10 cellular contexts compared by ENCODE assay signal in the genomic region with DNA sequence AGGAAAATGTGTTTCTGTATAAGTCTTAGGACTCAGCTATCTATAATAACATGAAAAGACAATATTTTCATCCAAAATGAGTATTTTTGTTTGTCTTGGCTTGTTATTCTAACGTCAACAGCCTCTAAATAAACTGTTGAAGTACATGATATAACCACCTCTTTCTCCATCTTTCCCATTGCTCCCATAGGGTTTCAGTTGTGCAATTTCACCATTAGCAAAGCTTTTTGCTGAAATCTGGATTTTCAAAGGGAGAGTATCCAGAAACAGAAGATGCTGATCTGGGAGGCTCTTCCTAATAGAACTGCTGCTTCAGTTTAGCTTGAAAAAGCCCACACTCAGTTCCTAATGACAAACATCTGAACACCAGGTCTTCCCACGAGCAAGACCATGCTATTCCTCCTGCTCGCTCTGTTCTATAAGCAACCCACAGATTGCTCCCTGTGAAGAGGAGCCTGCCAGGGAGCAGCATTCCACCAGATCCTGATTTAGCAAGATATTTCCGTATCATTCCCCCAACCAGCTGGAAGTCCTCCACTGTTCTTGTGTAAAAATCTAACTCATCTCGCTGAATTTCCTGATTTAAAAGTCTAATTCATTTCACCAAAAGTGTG. TPM values are rescaled to one million over a fixed set of nuclear protein-coding genes. Genes with fewer than 3 reads are reported as not detected.
A peak's percentile ranks its signal among the peaks of the same experiment; 100 is the strongest.
DNase-seq lines count a peak whose midpoint lies in the region; ATAC-seq and TF ChIP-seq lines count a peak whose summit lies in the region.
"Not testable (repeated sequence)": the region's sequence is repeated elsewhere in the genome, so short reads cannot be mapped to it uniquely, and the experiment has no call there.
"Had no signal": no experiment of that assay in that cellular context is flagged by ENCODE, and none has a peak within 500 bp of the region (broad histone marks: within the 10 kb centered on the region; RNA-seq: fewer than 3 reads in every experiment).

No MANE protein-coding gene starts in this region.

- H3K9me3 ChIP-seq in osteoblast (ENCODE audit: low read depth, low read length); upper lobe of right lung: not testable (repeated sequence)

- DNase-seq in HCEC 1CT = peak; percentile 2
- DNase-seq in choroid plexus epithelial cell (ENCODE audit: low read depth) = peak; percentile 33
- peak; percentile 57 for DNase-seq in fibroblast of mammary gland (ENCODE audit: low read depth)
- DNase-seq in head of caudate nucleus = peak in 37 of 42 donors; percentile 12 to 89 (median 56)
- peak; percentile 70 for DNase-seq in inferior parietal cortex (ENCODE audit: extremely low spot score)
- DNase-seq in osteoblast (ENCODE audit: insufficient read length, low spot score, missing footprints); upper lobe of right lung: not testable (repeated sequence)

- peak overlapping the region; percentile 39 for H3K4me2 ChIP-seq in osteoblast (ENCODE audit: insufficient read depth, low read length)

- intact Hi-C loops in head of caudate nucleus (cut with DNase I); upper lobe of right lung (cut with DNase I): not testable (repeated sequence)

- H2AFZ ChIP-seq in osteoblast (ENCODE audit: low read length) = peak overlapping the region; percentile 81

- not testable (repeated sequence) for H3K4me1 ChIP-seq in osteoblast (ENCODE audit: insufficient read depth, low read length); upper lobe of right lung

- not testable (repeated sequence) for H3K36me3 ChIP-seq in osteoblast (ENCODE audit: insufficient read depth, low read length); upper lobe of right lung

- H3K27ac ChIP-seq in osteoblast (ENCODE audit: low read depth, low read length); upper lobe of right lung: not testable (repeated sequence)

- H4K20me1 ChIP-seq in osteoblast (ENCODE audit: insufficient read depth, low read length) = not testable (repeated sequence)

- not testable (repeated sequence) for H3K27me3 ChIP-seq in osteoblast (ENCODE audit: insufficient read depth, low read length); upper lobe of right lung

- TF ChIP-seq CTCF in choroid plexus epithelial cell (conservative IDR thresholded peaks at IDR 0.05; ENCODE audit: low read depth, low read length); fibroblast of mammary gland (conservative IDR thresholded peaks at IDR 0.05; ENCODE audit: control insufficient read depth, insufficient read depth, low read depth, low read length); osteoblast (IDR thresholded peaks at IDR 0.05; ENCODE audit: extremely low read depth, low read depth, low read length); upper lobe of right lung (IDR thresholded peaks at IDR 0.05): not testable (repeated sequence)

- H3K4me3 ChIP-seq in choroid plexus epithelial cell (ENCODE audit: low read depth, low read length); fibroblast of mammary gland (ENCODE audit: control insufficient read depth, low read depth, low read length); osteoblast (ENCODE audit: insufficient read depth, low read length); upper lobe of right lung: not testable (repeated sequence)

- not testable (repeated sequence) for H3K79me2 ChIP-seq in osteoblast (ENCODE audit: insufficient read depth, low read length)

- ATAC-seq in upper lobe of right lung = peak; percentile 14

RNA-seq across cellular contexts. Expression of a gene that starts 41.2 kb away (rescaled TPM):
- total RNA-seq in osteoblast (under 0.01 TPM in 1 of 2 replicates, not detected in the other), upper lobe of right lung (not detected)
- total RNA-seq: CD8-positive, alpha-beta T cell; G401; LHCN-M2 had no signal
